In the genomic region with DNA sequence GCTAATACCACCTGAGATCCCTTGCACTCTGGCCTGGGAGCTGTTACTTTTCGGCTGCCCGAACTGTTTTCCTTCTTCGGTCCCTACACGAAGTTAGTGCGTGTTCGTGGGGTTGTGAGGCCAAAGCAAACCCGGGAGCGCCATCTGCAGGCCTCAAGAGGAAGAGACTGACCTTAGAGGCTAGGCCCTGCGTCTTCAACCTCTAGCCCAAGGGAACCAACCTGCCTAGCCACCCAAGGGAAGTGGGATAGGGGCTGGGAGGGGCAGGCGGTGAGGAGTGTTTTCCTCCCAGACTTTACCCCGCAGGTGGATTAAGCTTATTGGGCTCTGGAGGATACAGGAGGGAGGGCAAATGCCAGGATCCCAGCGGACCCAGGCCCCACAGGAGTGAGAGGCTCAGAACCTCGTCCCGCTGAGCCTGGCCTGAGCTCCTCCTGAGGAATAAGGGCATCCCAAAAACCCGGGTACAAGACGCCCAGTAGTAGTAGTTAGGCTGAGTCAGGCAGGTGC, we compare ENCODE assay signal across 1 cellular context.
A peak's percentile ranks its signal among the peaks of the same experiment; 100 is the strongest.
TF ChIP-seq lines count a peak whose summit lies in the region.

No MANE protein-coding gene starts in this region.

TF ChIP-seq in HepG2, 621 proteins besides CTCF, POLR2A, EP300 and RAD21 (continued from another document):
- TF ChIP-seq GATAD2A (CRISPR knock-in tag; IDR thresholded peaks at IDR 0.05) (0 out of 2 replicates have a peak, but pooled peaks have one; percentile 33), RNF2 (conservative IDR thresholded peaks at IDR 0.05; ENCODE audit: low read depth) (0 out of 2 replicates have a peak, but pooled peaks have one; percentile 30), KDM2A (CRISPR knock-in tag; IDR thresholded peaks at IDR 0.05; ENCODE audit: borderline replicate concordance, low read depth) (peak; percentile 42; the same call in 1 of the 2 replicates), EZH2 (conservative IDR thresholded peaks at IDR 0.05; ENCODE audit: low read depth, low read length) (peak; percentile 88), ELF1 (CRISPR knock-in tag; IDR thresholded peaks at IDR 0.05) (no peak), MED1 (CRISPR knock-in tag; IDR thresholded peaks at IDR 0.05) (no peak)
- TF ChIP-seq, protein P1, sequence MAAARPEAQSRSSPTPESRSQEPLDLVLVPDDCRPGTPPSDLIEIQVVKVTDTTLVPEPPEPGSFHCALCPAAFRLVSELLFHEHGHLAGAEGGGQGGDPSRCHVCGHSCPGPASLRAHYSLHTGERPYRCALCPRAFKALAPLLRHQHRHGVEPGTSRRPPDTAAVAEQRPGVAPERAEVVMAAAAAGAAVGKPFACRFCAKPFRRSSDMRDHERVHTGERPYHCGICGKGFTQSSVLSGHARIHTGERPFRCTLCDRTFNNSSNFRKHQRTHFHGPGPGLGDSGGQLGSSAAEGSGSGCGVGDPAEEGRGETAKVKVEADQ (CRISPR knock-in tag; IDR thresholded peaks at IDR 0.05; ENCODE audit: borderline replicate concordance): no peak
- TF ChIP-seq, protein P2, sequence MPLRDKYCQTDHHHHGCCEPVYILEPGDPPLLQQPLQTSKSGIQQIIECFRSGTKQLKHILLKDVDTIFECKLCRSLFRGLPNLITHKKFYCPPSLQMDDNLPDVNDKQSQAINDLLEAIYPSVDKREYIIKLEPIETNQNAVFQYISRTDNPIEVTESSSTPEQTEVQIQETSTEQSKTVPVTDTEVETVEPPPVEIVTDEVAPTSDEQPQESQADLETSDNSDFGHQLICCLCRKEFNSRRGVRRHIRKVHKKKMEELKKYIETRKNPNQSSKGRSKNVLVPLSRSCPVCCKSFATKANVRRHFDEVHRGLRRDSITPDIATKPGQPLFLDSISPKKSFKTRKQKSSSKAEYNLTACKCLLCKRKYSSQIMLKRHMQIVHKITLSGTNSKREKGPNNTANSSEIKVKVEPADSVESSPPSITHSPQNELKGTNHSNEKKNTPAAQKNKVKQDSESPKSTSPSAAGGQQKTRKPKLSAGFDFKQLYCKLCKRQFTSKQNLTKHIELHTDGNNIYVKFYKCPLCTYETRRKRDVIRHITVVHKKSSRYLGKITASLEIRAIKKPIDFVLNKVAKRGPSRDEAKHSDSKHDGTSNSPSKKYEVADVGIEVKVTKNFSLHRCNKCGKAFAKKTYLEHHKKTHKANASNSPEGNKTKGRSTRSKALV (CRISPR knock-in tag; IDR thresholded peaks at IDR 0.05): 0 out of 2 replicates have a peak, but pooled peaks have one; percentile 34
